Comparison of ENCODE assay signal across 15 cellular contexts in the genomic region with DNA sequence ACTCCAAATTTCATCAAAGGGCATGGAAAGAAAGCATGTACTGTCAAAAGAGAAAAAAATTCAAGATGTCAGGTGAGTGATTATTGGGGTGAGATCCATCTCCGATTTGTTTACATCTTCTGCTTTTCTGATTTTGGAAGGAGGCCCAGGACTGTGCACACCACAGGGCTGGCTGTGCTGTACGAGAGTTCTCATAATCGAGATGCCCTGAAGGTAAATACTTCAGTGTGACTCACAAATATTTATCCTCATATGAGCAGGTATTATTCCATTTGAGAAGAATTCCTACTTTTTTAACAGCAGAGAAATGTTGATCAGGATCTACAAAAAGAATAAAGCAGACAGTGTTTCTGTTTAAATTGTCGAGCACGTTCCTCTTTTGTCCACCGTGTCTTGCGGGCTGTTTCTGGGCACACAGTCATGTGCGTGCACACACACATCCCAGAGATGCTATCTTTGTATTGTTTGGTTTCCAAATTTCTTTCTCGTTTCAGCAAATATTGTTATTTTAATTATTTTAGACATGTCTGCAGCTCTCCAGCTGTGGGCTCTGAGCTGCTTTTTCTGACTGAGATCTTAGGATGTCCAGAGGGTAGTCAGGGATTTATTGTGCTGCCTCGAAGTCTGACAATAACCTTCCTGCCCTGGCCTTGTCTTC.
DNase-seq lines count a peak whose midpoint lies in the region; ATAC-seq, FAIRE-seq and TF ChIP-seq lines count a peak whose summit lies in the region.
"Had no signal": no experiment of that assay in that cellular context is flagged by ENCODE, and none has a peak within 500 bp of the region (broad histone marks: within the 10 kb centered on the region; RNA-seq: fewer than 3 reads in every experiment).

No MANE protein-coding gene starts in this region.

- H3K27me3 ChIP-seq in AG04450 (ENCODE audit: control insufficient read depth, insufficient read depth, low read length): no peaks in the 10 kb centered on the region

- H3K9me3 Mint-ChIP-seq in brain (no peaks in the 10 kb centered on the region), mesothelial cell of epicardium (no peaks in the 10 kb centered on the region)
- H3K9me3 Mint-ChIP-seq in activated naive CD4-positive, alpha-beta T cell treated with anti-CD3 and anti-CD28 coated beads, Interleukin-2, amount 50 U/mL, for 72 hours: no peaks in the 10 kb centered on the region
- H3K9me3 Mint-ChIP-seq: WTC11 had no signal

- H3K36me3 Mint-ChIP-seq in brain (peaks cover 50% of the 10 kb centered on the region), mesothelial cell of epicardium (peaks cover 22% of the 10 kb centered on the region)
- no peaks in the 10 kb centered on the region for H3K36me3 Mint-ChIP-seq in activated naive CD4-positive, alpha-beta T cell treated with anti-CD3 and anti-CD28 coated beads, Interleukin-2, amount 50 U/mL, for 72 hours

- DNase-seq in AG04450 (ENCODE audit: low read depth, low spot score) (no peak), HTR-8/SVneo (ENCODE audit: insufficient read length, low spot score) (peak; percentile 35), mesothelial cell of epicardium (ENCODE audit: low spot score in 2 of 2, unreplicated experiment in 2 of 2) (no peak), Kasumi-1 (lab: John Stamatoyannopoulos, UW) (no peak)
- DNase-seq in effector CD4-positive, alpha-beta T cell: no peak
- no peak for DNase-seq in activated naive CD4-positive, alpha-beta T cell treated with anti-CD3 and anti-CD28 coated beads, Interleukin-2, amount 50 U/mL, for 72 hours (ENCODE audit: low spot score in 2 of 2)
- DNase-seq: activated naive CD4-positive, alpha-beta T cell treated with anti-CD3 and anti-CD28 coated beads, Interleukin-2, amount 50 U/mL, for 16 hours; DMS153; lower lobe of right lung; NCI-H748 treated with DMSO at 0.1 percent for 48 hours; nucleus accumbens; SHP77 treated with DMSO at 0.1 percent for 48 hours had no signal

- peak overlapping the region in 4 of 5 experiments; percentile 23 to 69 (median 38) for H3K27ac Mint-ChIP-seq in brain
- peak overlapping the region; percentile 86 for H3K27ac Mint-ChIP-seq in mesothelial cell of epicardium
- H3K27ac Mint-ChIP-seq in activated naive CD4-positive, alpha-beta T cell treated with anti-CD3 and anti-CD28 coated beads, Interleukin-2, amount 50 U/mL, for 72 hours: no peak overlapping the region

- no peak overlapping the region for H3K4me3 ChIP-seq in AG04450 (ENCODE audit: low read depth, low read length)
- H3K4me3 ChIP-seq: lower lobe of right lung had no signal

- H3K27me3 Mint-ChIP-seq in brain: no peaks in the 10 kb centered on the region
- H3K27me3 Mint-ChIP-seq in mesothelial cell of epicardium (ENCODE audit: low read depth): no peaks in the 10 kb centered on the region

- H3K4me1 Mint-ChIP-seq in brain (peaks cover 45% of the 10 kb centered on the region), mesothelial cell of epicardium (peaks cover 45% of the 10 kb centered on the region)

- FAIRE-seq in HTR-8/SVneo (lab: Jason Lieb, UNC): no peak

- CTCF ChIA-PET in AG04450 (lab: Charles Lee): interaction anchor here (1.4 kb wide), 1 partner anchor 423 kb away, joined by 3 read pairs; no protein-coding TSS in a partner anchor

- no peaks in the 10 kb centered on the region for H3K9me3 ChIP-seq in AG04450 (ENCODE audit: control insufficient read depth, insufficient read depth, low read length)
- H3K9me3 ChIP-seq: lower lobe of right lung had no signal

- no peak for ATAC-seq in activated naive CD4-positive, alpha-beta T cell treated with anti-CD3 and anti-CD28 coated beads, Interleukin-2, amount 50 U/mL, for 72 hours
- no peak for ATAC-seq in HG02678 (IDR thresholded peaks at IDR 0.05; ENCODE audit: unreplicated experiment)

- TF ChIP-seq CTCF in AG04450 (IDR thresholded peaks at IDR 0.05; ENCODE audit: low read depth, low read length): no peak
- no peak for TF ChIP-seq CTCF in brain (conservative IDR thresholded peaks at IDR 0.05)
- TF ChIP-seq CTCF in mesothelial cell of epicardium (IDR thresholded peaks at IDR 0.05; ENCODE audit: unreplicated experiment): no peak

- H3K27ac ChIP-seq in AG04450 (ENCODE audit: low read depth, low read length): peak overlapping the region; percentile 23
- H3K27ac ChIP-seq: lower lobe of right lung had no signal

- POLR2A ChIA-PET in AG04450 (lab: Yijun Ruan, JAX): no interaction called here

- H3K4me3 Mint-ChIP-seq in brain (no peak overlapping the region), mesothelial cell of epicardium (peak overlapping the region; percentile 0)
- H3K4me3 Mint-ChIP-seq: WTC11 had no signal

Comparison
In these comparisons a context has a peak if more than half of its experiments do, and no peak if none do; other contexts are left out.
1. H3K27ac Mint-ChIP-seq: peak in brain (4 of 5) and mesothelial cell of epicardium (single experiment); none in activated naive CD4-positive, alpha-beta T cell treated with anti-CD3 and anti-CD28 coated beads, Interleukin-2, amount 50 U/mL, for 72 hours (0 of 2).